ENCODE assay signal across 1 cellular context in genomic region chr12:57099062-57099714, GRCh38.
TF ChIP-seq lines count a peak whose summit lies in the region.

No MANE protein-coding gene starts in this region.

TF ChIP-seq in SK-N-SH, 30 proteins besides CTCF, POLR2A, EP300 and RAD21 (continued from another document):
- TF ChIP-seq, protein P1, sequence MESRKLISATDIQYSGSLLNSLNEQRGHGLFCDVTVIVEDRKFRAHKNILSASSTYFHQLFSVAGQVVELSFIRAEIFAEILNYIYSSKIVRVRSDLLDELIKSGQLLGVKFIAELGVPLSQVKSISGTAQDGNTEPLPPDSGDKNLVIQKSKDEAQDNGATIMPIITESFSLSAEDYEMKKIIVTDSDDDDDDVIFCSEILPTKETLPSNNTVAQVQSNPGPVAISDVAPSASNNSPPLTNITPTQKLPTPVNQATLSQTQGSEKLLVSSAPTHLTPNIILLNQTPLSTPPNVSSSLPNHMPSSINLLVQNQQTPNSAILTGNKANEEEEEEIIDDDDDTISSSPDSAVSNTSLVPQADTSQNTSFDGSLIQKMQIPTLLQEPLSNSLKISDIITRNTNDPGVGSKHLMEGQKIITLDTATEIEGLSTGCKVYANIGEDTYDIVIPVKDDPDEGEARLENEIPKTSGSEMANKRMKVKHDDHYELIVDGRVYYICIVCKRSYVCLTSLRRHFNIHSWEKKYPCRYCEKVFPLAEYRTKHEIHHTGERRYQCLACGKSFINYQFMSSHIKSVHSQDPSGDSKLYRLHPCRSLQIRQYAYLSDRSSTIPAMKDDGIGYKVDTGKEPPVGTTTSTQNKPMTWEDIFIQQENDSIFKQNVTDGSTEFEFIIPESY (IDR thresholded peaks at IDR 0.05; ENCODE audit: borderline replicate concordance, low read depth), result no peak
- TF ChIP-seq RXRA (IDR thresholded peaks at IDR 0.05; ENCODE audit: borderline replicate concordance, low read depth) (no peak), ELF1 (IDR thresholded peaks at IDR 0.05) (no peak), RCOR1 (IDR thresholded peaks at IDR 0.05; ENCODE audit: low read length) (no peak), NRF1 (IDR thresholded peaks at IDR 0.05; ENCODE audit: low read depth, low read length) (no peak), FOXM1 (IDR thresholded peaks at IDR 0.05; ENCODE audit: low read depth) (no peak), POLR2AphosphoS5 (IDR thresholded peaks at IDR 0.05; ENCODE audit: low read depth, low read length) (no peak)
